In the genomic region with DNA sequence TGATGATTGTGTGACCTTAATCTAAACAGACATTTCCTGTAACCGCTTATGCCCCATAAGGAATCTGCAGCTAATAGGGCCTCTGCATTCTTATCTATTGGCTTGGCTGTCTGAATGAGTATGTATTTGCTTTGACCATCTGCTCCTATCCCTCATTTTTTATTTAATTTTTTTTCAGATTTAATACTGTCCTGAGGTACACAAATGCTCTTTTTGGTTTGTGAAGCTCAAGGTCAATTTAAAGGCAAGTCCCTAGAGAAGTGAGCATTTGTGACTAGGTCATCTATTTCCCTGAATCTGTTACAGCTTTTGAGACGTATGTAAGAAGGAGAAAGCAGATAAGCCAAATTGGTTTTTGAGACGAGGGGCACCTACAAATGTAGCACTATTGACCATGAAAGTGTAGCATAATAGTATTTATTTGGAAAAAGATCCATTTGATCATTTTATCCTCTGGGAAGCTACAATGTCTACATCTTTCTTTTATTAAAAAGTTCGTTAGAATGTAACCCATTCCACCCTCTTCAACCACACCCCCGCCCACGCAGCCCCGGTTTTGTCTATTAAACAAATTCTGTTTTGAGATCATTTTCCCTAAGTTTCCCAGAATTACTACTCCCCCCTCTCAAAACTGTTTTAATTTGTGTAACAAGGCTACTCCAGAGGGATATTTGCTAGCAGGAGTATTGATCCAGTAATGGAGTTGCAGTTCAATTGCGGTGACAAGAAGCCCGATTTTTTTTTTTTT, we compare ENCODE assay signal across 21 cellular contexts.
DNase-seq lines count a peak whose midpoint lies in the region; ATAC-seq and TF ChIP-seq lines count a peak whose summit lies in the region.
"Had no signal": no experiment of that assay in that cellular context is flagged by ENCODE, and none has a peak within 500 bp of the region (broad histone marks: within the 10 kb centered on the region; RNA-seq: fewer than 3 reads in every experiment).

No MANE protein-coding gene starts in this region.

- peak; percentile 45 to 48 for DNase-seq in activated T-cell treated with anti-CD3 and anti-CD28 coated beads, Interleukin-2, amount 50 U/mL, for 48 hours
- DNase-seq in activated T-cell treated with anti-CD3 and anti-CD28 coated beads for 4 hours: no peak
- peak; percentile 77 for DNase-seq in OCI-M1 (lab: John Stamatoyannopoulos, UW)
- peak; percentile 4 for DNase-seq in activated T-helper 9 cell treated with anti-CD3 and anti-CD28 coated beads, Interleukin-2, amount 50 U/mL, for 16 hours (ENCODE audit: low read depth)
- peak; percentile 28 to 41 for DNase-seq in stimulated activated CD4-positive, alpha-beta T cell treated with anti-CD3 and anti-CD28 coated beads, Interleukin-2, amount 100 ng/mL, for 24 hours
- DNase-seq in NCI-H774 (lab: John Stamatoyannopoulos, UW): no peak
- DNase-seq in coronary artery (ENCODE audit: low spot score): no peak
- DNase-seq: activated CD8-positive, alpha-beta memory T cell treated with anti-CD3 and anti-CD28 coated beads for 24 hours; activated gamma-delta T cell treated with Interleukin-2 at 50 U/mL for 16 hours; CD4-positive, CD25-positive, alpha-beta regulatory T cell; colonic mucosa; DMS79; foreskin keratinocyte; hypothalamus; kidney glomerular epithelial cell; NCI-H1436 treated with DMSO at 0.1 percent for 48 hours; NCI-H2171; NCI-H69; PC-3 had no signal

- ATAC-seq in GM21515 (IDR thresholded peaks at IDR 0.05; ENCODE audit: unreplicated experiment): no peak
- ATAC-seq: foreskin keratinocyte, PC-3 had no signal

- H3K4me3 ChIP-seq in coronary artery: no peak overlapping the region
- H3K4me3 ChIP-seq: colonic mucosa, prostate gland had no signal

- TF ChIP-seq CTCF in coronary artery (IDR thresholded peaks at IDR 0.05): no peak

- no peak overlapping the region for H3K27ac ChIP-seq in coronary artery
- H3K27ac ChIP-seq: colonic mucosa, foreskin keratinocyte, prostate gland had no signal

Comparison
In these comparisons a context has a peak if more than half of its experiments do, and no peak if none do; other contexts are left out.
1. DNase-seq: peak in activated T-cell treated with anti-CD3 and anti-CD28 coated beads, Interleukin-2, amount 50 U/mL, for 48 hours (2 of 2), OCI-M1 (single experiment), activated T-helper 9 cell treated with anti-CD3 and anti-CD28 coated beads, Interleukin-2, amount 50 U/mL, for 16 hours (single experiment) and stimulated activated CD4-positive, alpha-beta T cell treated with anti-CD3 and anti-CD28 coated beads, Interleukin-2, amount 100 ng/mL, for 24 hours (2 of 2); none in activated T-cell treated with anti-CD3 and anti-CD28 coated beads for 4 hours (single experiment), NCI-H774 (single experiment) and coronary artery (single experiment).